Comparison of ENCODE assay signal across 15 cellular contexts in the genomic region with DNA sequence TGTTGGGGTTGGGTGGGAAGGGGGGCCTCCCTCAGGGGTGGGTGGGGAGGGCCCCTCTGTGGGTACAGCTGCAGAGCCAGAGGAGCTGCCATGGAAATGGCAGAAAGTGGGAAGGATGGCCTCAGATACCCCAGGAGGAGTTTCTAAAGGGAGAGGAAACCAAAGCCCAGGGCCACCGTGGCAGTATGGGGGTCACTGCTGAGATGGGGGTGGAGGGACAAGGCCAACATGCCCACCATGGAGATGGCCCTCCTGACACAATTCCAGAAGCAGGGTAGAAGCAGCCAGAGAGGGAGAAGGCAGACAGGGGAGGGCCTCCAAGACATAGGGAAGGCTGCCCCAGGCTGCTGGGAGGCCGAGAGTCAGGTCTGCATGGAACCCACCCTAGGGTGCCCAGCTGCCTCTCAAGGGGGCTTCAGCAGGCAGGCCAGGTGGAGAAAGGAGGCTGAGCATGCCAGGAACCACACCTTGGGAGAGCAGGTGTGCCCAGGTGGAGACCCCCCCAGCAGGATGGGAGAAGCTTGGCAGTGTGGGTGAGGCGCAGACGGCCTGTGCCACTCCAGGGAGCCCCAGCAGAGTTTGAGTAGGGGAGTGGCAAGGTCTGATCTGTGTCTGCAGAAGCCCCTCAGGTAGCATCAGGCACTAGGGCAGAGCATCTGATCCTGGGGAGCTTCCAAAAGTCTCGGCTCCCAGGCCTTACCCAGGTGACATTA.
"Had no signal": no experiment of that assay in that cellular context is flagged by ENCODE, and none has a peak within 500 bp of the region (broad histone marks: within the 10 kb centered on the region; RNA-seq: fewer than 3 reads in every experiment).

No MANE protein-coding gene starts in this region.

- H3K27ac ChIP-seq: body of pancreas, esophagus squamous epithelium, testis had no signal

- H3K4me3 ChIP-seq: body of pancreas, esophagus squamous epithelium, testis had no signal

- H3K27me3 ChIP-seq: body of pancreas, testis had no signal

- H3K4me1 Mint-ChIP-seq: immature natural killer cell had no signal

- H3K27ac Mint-ChIP-seq: activated CD4-positive, alpha-beta memory T cell treated with anti-CD3 and anti-CD28 coated beads for 36 hours; activated T-cell treated with anti-CD3 and anti-CD28 coated beads, Interleukin-2, amount 50 U/mL, for 72 hours; immature natural killer cell had no signal

- H3K4me3 Mint-ChIP-seq: activated CD4-positive, alpha-beta memory T cell treated with anti-CD3 and anti-CD28 coated beads for 36 hours; activated T-cell treated with anti-CD3 and anti-CD28 coated beads, Interleukin-2, amount 50 U/mL, for 72 hours; immature natural killer cell; nephron had no signal

- DNase-seq: activated CD4-positive, alpha-beta memory T cell treated with anti-CD3 and anti-CD28 coated beads for 36 hours; activated naive CD4-positive, alpha-beta T cell treated with anti-CD3 and anti-CD28 coated beads, Interleukin-2, amount 50 U/mL, for 16 hours; activated T-cell treated with anti-CD3 and anti-CD28 coated beads, Interleukin-2, amount 50 U/mL, for 72 hours; cerebellar nuclear complex; esophagus squamous epithelium; foreskin fibroblast; immature natural killer cell; stimulated activated CD4-positive, alpha-beta T cell treated with anti-CD3 and anti-CD28 coated beads, Interleukin-4, amount 100 ng/mL, for 1 hour; stimulated activated CD8-positive, alpha-beta memory T cell treated with anti-CD3 and anti-CD28 coated beads, Interleukin-4, amount 100 ng/mL, for 48 hours; stimulated activated naive CD8-positive, alpha-beta T cell treated with anti-CD3 and anti-CD28 coated beads, Interleukin-15, Interleukin-2, amounts not matched to agents 100 U/mL and 50 U/mL, for 24 hours; T-helper 2 cell; testis had no signal

- H3K36me3 Mint-ChIP-seq: activated CD4-positive, alpha-beta memory T cell treated with anti-CD3 and anti-CD28 coated beads for 36 hours; immature natural killer cell had no signal

- ATAC-seq: activated CD4-positive, CD25-positive, alpha-beta regulatory T cell treated with anti-CD3 and anti-CD28 coated beads, Interleukin-2, amount 50 U/mL, for 24 hours; activated T-cell treated with anti-CD3 and anti-CD28 coated beads, Interleukin-2, amount 50 U/mL, for 72 hours; body of pancreas; stimulated activated naive CD8-positive, alpha-beta T cell treated with anti-CD3 and anti-CD28 coated beads, Interleukin-15, Interleukin-2, amounts not matched to agents 100 U/mL and 50 U/mL, for 24 hours had no signal

- H3K9me3 Mint-ChIP-seq: activated CD4-positive, alpha-beta memory T cell treated with anti-CD3 and anti-CD28 coated beads for 36 hours; activated T-cell treated with anti-CD3 and anti-CD28 coated beads, Interleukin-2, amount 50 U/mL, for 72 hours; immature natural killer cell; nephron had no signal

- H3K27me3 Mint-ChIP-seq: activated CD4-positive, alpha-beta memory T cell treated with anti-CD3 and anti-CD28 coated beads for 36 hours had no signal

- H3K9me3 ChIP-seq: body of pancreas, esophagus squamous epithelium, testis had no signal

- H3K36me3 ChIP-seq: esophagus squamous epithelium had no signal
